ENCODE assay signal across 20 cellular contexts in the genomic region with DNA sequence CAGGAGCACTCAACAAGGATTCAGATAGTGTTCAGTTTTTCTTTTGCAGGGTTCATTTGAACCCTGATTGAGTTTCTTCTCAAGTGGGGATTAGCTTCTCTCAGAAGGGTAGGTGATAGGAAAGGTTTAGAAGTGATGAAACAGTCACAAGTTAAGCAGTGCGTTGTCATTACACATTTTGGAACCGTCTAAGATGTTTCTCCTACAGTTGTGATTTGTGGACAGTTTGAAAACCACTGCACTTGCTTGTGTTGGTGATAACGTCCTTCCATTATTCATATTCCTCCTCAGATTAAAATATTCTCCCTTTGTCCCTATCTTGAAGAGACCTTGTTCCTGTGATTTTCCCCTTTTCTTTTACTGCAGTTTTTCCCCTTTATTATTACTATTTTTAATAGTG. TPM values are rescaled to one million over a fixed set of nuclear protein-coding genes. Genes with fewer than 3 reads are reported as not detected.
A peak's percentile ranks its signal among the peaks of the same experiment; 100 is the strongest.
DNase-seq lines count a peak whose midpoint lies in the region; ATAC-seq and TF ChIP-seq lines count a peak whose summit lies in the region.
"Had no signal": no experiment of that assay in that cellular context is flagged by ENCODE, and none has a peak within 500 bp of the region (broad histone marks: within the 10 kb centered on the region; RNA-seq: fewer than 3 reads in every experiment).

No MANE protein-coding gene starts in this region.

- ATAC-seq in activated T-cell treated with anti-CD3 and anti-CD28 coated beads, Interleukin-2, amount 50 U/mL, for 4 hours, result no peak
- ATAC-seq: esophagus mucosa; gastroesophageal sphincter; HCT116; naive thymus-derived CD8-positive, alpha-beta T cell had no signal

- H3K9ac ChIP-seq in Loucy (ENCODE audit: low read depth, low read length, poor library complexity, severe bottlenecking), result peak overlapping the region; percentile 95

- no peaks in the 10 kb centered on the region for H3F3A ChIP-seq in Loucy (ENCODE audit: low read depth)

- 0 out of 2 replicates have a peak, but pooled peaks cover 3% of the 10 kb centered on the region for H3K36me3 ChIP-seq in Loucy (ENCODE audit: insufficient read depth, low read length)
- H3K36me3 ChIP-seq: prostate gland had no signal

- no peaks in the 10 kb centered on the region for H3K27me3 Mint-ChIP-seq in activated T-cell treated with anti-CD3 and anti-CD28 coated beads, Interleukin-2, amount 50 U/mL, for 4 hours (ENCODE audit: low read depth)
- H3K27me3 Mint-ChIP-seq in brain, result peaks cover 9% of the 10 kb centered on the region
- no peaks in the 10 kb centered on the region for H3K27me3 Mint-ChIP-seq in progenitor cell of endocrine pancreas
- H3K27me3 Mint-ChIP-seq: activated CD4-positive, alpha-beta T cell treated with anti-CD3 and anti-CD28 coated beads for 36 hours; B cell; naive thymus-derived CD8-positive, alpha-beta T cell had no signal

- H2AFZ ChIP-seq in Loucy (ENCODE audit: low read length), result no peak overlapping the region

- H3K4me1 ChIP-seq in Loucy (ENCODE audit: insufficient read depth, low read length, poor library complexity, severe bottlenecking), result peaks cover 28% of the 10 kb centered on the region
- H3K4me1 ChIP-seq: prostate gland had no signal

- H3K4me2 ChIP-seq in Loucy (ENCODE audit: low read depth, low read length, poor library complexity, severe bottlenecking), result peak overlapping the region; percentile 64

- peak overlapping the region; percentile 97 for H3K4me3 ChIP-seq in Loucy (ENCODE audit: low read length, poor library complexity, severe bottlenecking)
- H3K4me3 ChIP-seq: gastroesophageal sphincter, prostate gland had no signal

- peak overlapping the region in 1 of 5 experiments; percentile 19 for H3K27ac Mint-ChIP-seq in brain
- peak overlapping the region; percentile 41 for H3K27ac Mint-ChIP-seq in progenitor cell of endocrine pancreas
- H3K27ac Mint-ChIP-seq: B cell had no signal

- peaks cover 4% of the 10 kb centered on the region for H3K9me3 Mint-ChIP-seq in activated T-cell treated with anti-CD3 and anti-CD28 coated beads, Interleukin-2, amount 50 U/mL, for 4 hours
- peaks cover 0 to 6% (median 2%) of the 10 kb centered on the region in 5 experiments for H3K9me3 Mint-ChIP-seq in brain
- H3K9me3 Mint-ChIP-seq in progenitor cell of endocrine pancreas (ENCODE audit: low read depth), result no peaks in the 10 kb centered on the region

- peaks cover 70% of the 10 kb centered on the region for H3K79me2 ChIP-seq in Loucy (ENCODE audit: insufficient read depth, low read length)

- TF ChIP-seq CTCF in Loucy (conservative IDR thresholded peaks at IDR 0.05; ENCODE audit: low read length), result no peak
- TF ChIP-seq CTCF in brain (conservative IDR thresholded peaks at IDR 0.05), result no peak
- no peak for TF ChIP-seq CTCF in progenitor cell of endocrine pancreas (IDR thresholded peaks at IDR 0.05; ENCODE audit: unreplicated experiment)

- peak overlapping the region; percentile 13 for H3K4me3 Mint-ChIP-seq in activated T-cell treated with anti-CD3 and anti-CD28 coated beads, Interleukin-2, amount 50 U/mL, for 4 hours
- H3K4me3 Mint-ChIP-seq in brain, result peak overlapping the region in 3 of 5 experiments; percentile 9 to 95 (median 72)
- H3K4me3 Mint-ChIP-seq in progenitor cell of endocrine pancreas (ENCODE audit: low read depth), result no peak overlapping the region

- peaks cover 29% of the 10 kb centered on the region for H3K36me3 Mint-ChIP-seq in activated T-cell treated with anti-CD3 and anti-CD28 coated beads, Interleukin-2, amount 50 U/mL, for 4 hours (ENCODE audit: insufficient read depth)
- H3K36me3 Mint-ChIP-seq in brain (peaks cover 38% of the 10 kb centered on the region), progenitor cell of endocrine pancreas (ENCODE audit: insufficient read depth) (peaks cover 5% of the 10 kb centered on the region)

- no peaks in the 10 kb centered on the region for H3K9me3 ChIP-seq in Loucy (ENCODE audit: insufficient read depth, low read depth, low read length)
- H3K9me3 ChIP-seq: gastroesophageal sphincter, prostate gland had no signal

- no peak for DNase-seq in activated T-cell treated with anti-CD3 and anti-CD28 coated beads, Interleukin-2, amount 50 U/mL, for 4 hours
- no peak for DNase-seq in activated T-cell treated with anti-CD3 and anti-CD28 coated beads for 4 hours
- DNase-seq in progenitor cell of endocrine pancreas (ENCODE audit: low spot score, unreplicated experiment), result no peak
- no peak for DNase-seq in DMS114 treated with DMSO at 0.1 percent for 48 hours (lab: John Stamatoyannopoulos, UW; ENCODE audit: unreplicated experiment)
- no peak for DNase-seq in occipital lobe (lab: John Stamatoyannopoulos, UW)
- DNase-seq in putamen (ENCODE audit: low spot score), result no peak
- DNase-seq: activated CD4-positive, alpha-beta T cell treated with anti-CD3 and anti-CD28 coated beads for 36 hours; activated gamma-delta T cell; kidney glomerular epithelial cell; naive thymus-derived CD8-positive, alpha-beta T cell; NCI-H1417; NCI-H510A treated with DMSO at 0.1 percent for 48 hours; substantia nigra had no signal

- no peaks in the 10 kb centered on the region for H3K9me2 ChIP-seq in Loucy (replicated peaks; ENCODE audit: low read depth, low read length)

- peaks cover 26% of the 10 kb centered on the region for H4K20me1 ChIP-seq in Loucy (ENCODE audit: insufficient read depth, low read length, poor library complexity, severe bottlenecking)

- peaks cover 60% of the 10 kb centered on the region for H3K4me1 Mint-ChIP-seq in activated T-cell treated with anti-CD3 and anti-CD28 coated beads, Interleukin-2, amount 50 U/mL, for 4 hours (ENCODE audit: low read depth)
- H3K4me1 Mint-ChIP-seq in brain (peaks cover 52% of the 10 kb centered on the region), progenitor cell of endocrine pancreas (ENCODE audit: low read depth) (peaks cover 7% of the 10 kb centered on the region)

- no peaks in the 10 kb centered on the region for H3K27me3 ChIP-seq in Loucy (ENCODE audit: insufficient read depth, low read length, poor library complexity, severe bottlenecking)
- H3K27me3 ChIP-seq: gastroesophageal sphincter had no signal

RNA-seq across cellular contexts. Expression of gene STMP1, which starts 2.8 kb away (rescaled TPM):
- 10 to 100 TPM; 17.2 to 20.6 (median 19.8) TPM for total RNA-seq in activated T-cell treated with anti-CD3 and anti-CD28 coated beads, Interleukin-2, amount 50 U/mL, for 4 hours
- 48.3 TPM for polyA plus RNA-seq in brain (ENCODE audit: insufficient read depth, low read depth, low replicate concordance)
- total RNA-seq in progenitor cell of endocrine pancreas (63.3 and 64.0 TPM in 2 replicates), occipital lobe (24.2 TPM)
